Comparison of ENCODE assay signal across 12 cellular contexts in genomic region chr11:45266693-45267451, GRCh38. TPM values are rescaled to one million over a fixed set of nuclear protein-coding genes. Genes with fewer than 3 reads are reported as not detected.
A peak's percentile ranks its signal among the peaks of the same experiment; 100 is the strongest.
DNase-seq lines count a peak whose midpoint lies in the region; ATAC-seq and TF ChIP-seq lines count a peak whose summit lies in the region.
"Had no signal": no experiment of that assay in that cellular context is flagged by ENCODE, and none has a peak within 500 bp of the region (broad histone marks: within the 10 kb centered on the region; RNA-seq: fewer than 3 reads in every experiment).

No MANE protein-coding gene starts in this region.

- TF ChIP-seq POLR2A in spleen (IDR thresholded peaks at IDR 0.05) = no peak

- no peak overlapping the region for H3K4me3 Mint-ChIP-seq in natural killer cell
- H3K4me3 Mint-ChIP-seq: brain; T-helper 2 cell treated with Interferon-gamma antibody and Interleukin-4, amounts not matched to agents 5 μg/mL and 100 μg/mL, for 36 hours had no signal

- H3K27ac ChIP-seq in AG04450 (ENCODE audit: low read depth, low read length) (no peak overlapping the region), VCaP (no peak overlapping the region), spleen (no peak overlapping the region)

- no peaks in the 10 kb centered on the region for H3K4me1 Mint-ChIP-seq in natural killer cell

- H3K36me3 ChIP-seq in spleen = no peaks in the 10 kb centered on the region

- TF ChIP-seq CTCF in AG04450 (IDR thresholded peaks at IDR 0.05; ENCODE audit: low read depth, low read length) (peak; percentile 10; the same call in 1 of the 2 replicates), GM10266 (IDR thresholded peaks at IDR 0.05; ENCODE audit: control insufficient read depth, insufficient read depth, low read depth, missing control alignments) (peak; percentile 38), VCaP (conservative IDR thresholded peaks at IDR 0.05) (0 out of 2 replicates have a peak, but pooled peaks have one; percentile 8), spleen (IDR thresholded peaks at IDR 0.05 in 8 of 11, conservative IDR thresholded peaks at IDR 0.05 in 3 of 11) (peak in 2 of 11 experiments; percentile 14 to 15), natural killer cell (IDR thresholded peaks at IDR 0.05) (no peak)

- intact Hi-C loops in spleen (cut with DNase I; ENCODE audit: low total_unique reads) = no loop called here
- intact Hi-C loops in natural killer cell (cut with micrococcal nuclease) = no loop called here

- H3K27me3 Mint-ChIP-seq in natural killer cell (ENCODE audit: low read depth in 2 of 2) = peaks cover 27 to 60% of the 10 kb centered on the region in 2 donors

- ATAC-seq in natural killer cell (no peak), GM19452 (IDR thresholded peaks at IDR 0.05; ENCODE audit: unreplicated experiment) (no peak)

- 65 to 72% (median 71%) methylated on average over 12 to 15 of the region's 15 CpGs for WGBS in spleen, 5 donors

- peaks cover 5% of the 10 kb centered on the region for H3K27me3 ChIP-seq in AG04450 (ENCODE audit: control insufficient read depth, insufficient read depth, low read length)
- peaks cover 0 to 66% (median 0%) of the 10 kb centered on the region in 7 donors for H3K27me3 ChIP-seq in spleen (replicated peaks in 1 of 7)

- POLR2A ChIA-PET in AG04450 (lab: Yijun Ruan, JAX) = no interaction called here

- DNase-seq in AG04450 (ENCODE audit: low read depth, low spot score) = no peak
- DNase-seq in GM10266 (ENCODE audit: extremely low spot score) = no peak
- peak; percentile 27 for DNase-seq in kidney glomerular epithelial cell (lab: John Stamatoyannopoulos, UW)
- DNase-seq in spleen = no peak
- no peak for DNase-seq in natural killer cell
- DNase-seq in NCI-H146 treated with DMSO at 0.1 percent for 48 hours (lab: John Stamatoyannopoulos, UW; ENCODE audit: unreplicated experiment) = no peak
- DNase-seq: left cardiac atrium, NCI-H1694 had no signal

- no peaks in the 10 kb centered on the region for H3K9me3 Mint-ChIP-seq in natural killer cell
- H3K9me3 Mint-ChIP-seq: T-helper 2 cell treated with Interferon-gamma antibody and Interleukin-4, amounts not matched to agents 5 μg/mL and 100 μg/mL, for 36 hours had no signal

- no peaks in the 10 kb centered on the region for H3K36me3 Mint-ChIP-seq in natural killer cell

- H3K9me3 ChIP-seq in AG04450 (ENCODE audit: control insufficient read depth, insufficient read depth, low read length) (no peaks in the 10 kb centered on the region), spleen (no peaks in the 10 kb centered on the region)

- no peaks in the 10 kb centered on the region for H3K4me1 ChIP-seq in spleen

- H3K27ac Mint-ChIP-seq in natural killer cell = no peak overlapping the region
- H3K27ac Mint-ChIP-seq: T-helper 2 cell treated with Interferon-gamma antibody and Interleukin-4, amounts not matched to agents 5 μg/mL and 100 μg/mL, for 36 hours had no signal

- CTCF ChIA-PET in AG04450 (lab: Charles Lee) = interaction anchor here (2.5 kb wide), 1 partner anchor 14 kb away, joined by 7 read pairs; no protein-coding TSS in a partner anchor

- H3K4me3 ChIP-seq in AG04450 (ENCODE audit: low read depth, low read length) (no peak overlapping the region), spleen (no peak overlapping the region)

RNA-seq across cellular contexts. Expression of gene SYT13, which starts 19.3 kb away (rescaled TPM):
- polyA plus RNA-seq in AG04450 (2011; rRNA removed) = not detected in 2 replicates
- polyA minus RNA-seq in AG04450 (2011; rRNA and poly(A)+ RNA removed) = not detected in 2 replicates
- total RNA-seq in spleen = under 1 TPM in 5 of 7 donors, not detected in 2; 0.03 to 0.64 (median 0.28) TPM
- under 1 TPM; 0.02 to 0.11 (median 0.03) TPM for polyA plus RNA-seq in spleen
- total RNA-seq in natural killer cell = not detected
